In the genomic region with DNA sequence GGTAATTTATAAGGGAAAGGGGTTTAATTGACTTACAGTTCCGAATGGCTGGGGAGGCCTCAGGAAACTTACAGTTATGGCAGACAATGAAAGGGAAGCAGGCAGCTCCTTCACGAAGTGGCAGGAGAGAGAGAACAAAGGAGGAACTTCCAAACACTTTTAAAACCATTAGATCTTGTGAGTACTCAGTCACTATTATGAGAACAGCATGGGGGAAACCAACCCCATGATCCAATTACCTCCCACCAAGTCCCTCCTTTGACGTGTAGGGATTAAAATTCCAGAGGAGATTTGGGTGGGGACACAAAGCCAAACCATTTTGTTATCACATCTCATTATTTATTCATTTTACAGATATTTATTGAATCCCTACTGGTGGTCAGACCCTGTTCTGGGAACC, we compare ENCODE assay signal across 1 cellular context.
TF ChIP-seq lines count a peak whose summit lies in the region.

No MANE protein-coding gene starts in this region.

TF ChIP-seq in GM23338, 12 proteins besides CTCF, POLR2A, EP300 and RAD21 (continued from another document):
- TF ChIP-seq ZNF462 (CRISPR knock-in tag; IDR thresholded peaks at IDR 0.05) (no peak; the same call in 1 of the 2 replicates), REST (IDR thresholded peaks at IDR 0.05; ENCODE audit: unreplicated experiment) (no peak), ZNF114 (CRISPR knock-in tag; IDR thresholded peaks at IDR 0.05) (no peak), EZH2 (IDR thresholded peaks at IDR 0.05; ENCODE audit: low read depth, unreplicated experiment) (no peak), ZNF331 (CRISPR knock-in tag; IDR thresholded peaks at IDR 0.05; ENCODE audit: low read depth) (no peak), JUNB (IDR thresholded peaks at IDR 0.05; ENCODE audit: unreplicated experiment) (no peak), EZH2phosphoT487 (IDR thresholded peaks at IDR 0.05; ENCODE audit: unreplicated experiment) (no peak), POLR2AphosphoS5 (IDR thresholded peaks at IDR 0.05; ENCODE audit: low read depth) (no peak), NANOG (IDR thresholded peaks at IDR 0.05; ENCODE audit: borderline replicate concordance) (no peak)
TF ChIP-seq in GM23338: peak in this region for 0.
